ENCODE assay signal across 10 cellular contexts in the genomic region with DNA sequence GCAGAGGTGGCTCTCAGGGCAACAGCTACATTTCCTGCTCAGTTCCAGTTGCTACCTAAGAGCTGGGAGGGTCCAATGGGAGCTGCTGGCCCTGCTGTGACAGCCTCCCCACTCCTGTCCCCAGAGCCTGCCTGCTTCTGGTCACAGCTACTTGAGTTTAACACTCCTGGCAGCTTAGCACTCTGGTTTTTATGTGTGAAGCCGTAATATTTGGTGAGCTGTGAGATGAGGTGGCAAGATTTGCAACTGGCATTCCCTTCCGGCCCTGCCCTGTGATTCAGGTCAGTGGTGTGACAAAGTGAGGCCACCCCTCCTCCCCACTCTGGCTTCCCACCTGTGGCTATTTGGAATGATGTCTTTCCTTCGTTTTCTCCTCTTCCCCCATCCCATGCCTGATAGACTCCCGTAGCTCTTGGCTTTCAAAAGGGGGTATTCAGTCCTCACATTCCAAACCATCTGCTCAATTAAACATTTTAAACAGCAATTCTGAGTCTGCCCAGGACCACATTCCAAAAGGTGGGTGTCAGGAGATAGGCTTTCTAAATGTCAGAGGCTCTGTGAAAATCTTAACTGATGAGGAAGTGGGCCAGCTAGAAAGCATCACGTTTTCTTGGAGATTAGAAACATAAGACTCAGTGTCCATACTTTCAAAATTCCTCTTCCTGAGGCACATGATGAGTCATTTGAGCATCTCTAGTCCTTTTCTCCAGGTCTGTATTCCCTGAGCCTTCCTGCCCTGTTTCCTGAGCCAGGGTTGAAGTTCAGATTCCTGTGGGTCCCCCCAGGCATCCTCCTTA. TPM values are rescaled to one million over a fixed set of nuclear protein-coding genes. Genes with fewer than 3 reads are reported as not detected.
DNase-seq lines count a peak whose midpoint lies in the region; ATAC-seq, FAIRE-seq and TF ChIP-seq lines count a peak whose summit lies in the region.
"Had no signal": no experiment of that assay in that cellular context is flagged by ENCODE, and none has a peak within 500 bp of the region (broad histone marks: within the 10 kb centered on the region; RNA-seq: fewer than 3 reads in every experiment).

No MANE protein-coding gene starts in this region.

- H3K4me3 Mint-ChIP-seq in WTC11 (no peak overlapping the region), natural killer cell (peak overlapping the region; percentile 80)

- H3K27ac Mint-ChIP-seq in WTC11 (no peak overlapping the region), natural killer cell (peak overlapping the region; percentile 83 to 93)

- TF ChIP-seq CTCF in WTC11 (IDR thresholded peaks at IDR 0.05) (no peak), natural killer cell (IDR thresholded peaks at IDR 0.05) (no peak)

- H3K4me1 Mint-ChIP-seq in WTC11 (peaks cover 29% of the 10 kb centered on the region), natural killer cell (peaks cover 31 to 58% of the 10 kb centered on the region in 2 donors)

- intact Hi-C loops in natural killer cell (cut with micrococcal nuclease): loop anchor here (2.0 kb wide), 2 partner anchors 32 to 46 kb away; no protein-coding TSS in a partner anchor

- ATAC-seq in WTC11: peak; percentile 43
- ATAC-seq in natural killer cell: peak; percentile 92 to 96 (median 94)
- ATAC-seq in HG03097 (IDR thresholded peaks at IDR 0.05; ENCODE audit: low FRiP score, unreplicated experiment): no peak

- POLR2A ChIA-PET in WTC11 (lab: Charles Lee): interaction anchor here (0.6 to 0.8 kb wide), 2 partner anchors 14 to 19 kb away, joined by 3 to 4 read pairs; no protein-coding TSS in a partner anchor

- H3K36me3 Mint-ChIP-seq in WTC11 (no peaks in the 10 kb centered on the region), natural killer cell (no peaks in the 10 kb centered on the region)

- H3K27me3 Mint-ChIP-seq in WTC11 (ENCODE audit: low read depth) (peaks cover 8% of the 10 kb centered on the region; the same call in 1 of the 2 replicates), natural killer cell (ENCODE audit: low read depth in 2 of 2) (no peaks in the 10 kb centered on the region)

- CTCF ChIA-PET in WTC11 (lab: Charles Lee): interaction anchor here (0.5 to 1.8 kb wide), 6 partner anchors 10 to 125 kb away, joined by 3 to 11 read pairs (median 4); partner anchors contain the start of gene HOXB5

- peak; percentile 91 for DNase-seq in EL
- DNase-seq in LHCN-M2 (ENCODE audit: low read depth): peak; percentile 95
- no peak for DNase-seq in WTC11 (ENCODE audit: low spot score)
- DNase-seq in natural killer cell: peak; percentile 58
- DNase-seq in NCI-H1930 (lab: John Stamatoyannopoulos, UW): no peak
- no peak for DNase-seq in GM19239 (ENCODE audit: insufficient read length, low spot score)
- DNase-seq in AG08396 (ENCODE audit: low spot score): no peak
- DNase-seq: activated effector memory CD4-positive, alpha-beta T cell treated with anti-CD3 and anti-CD28 coated beads, Interleukin-2, amount 50 U/mL, for 16 hours had no signal

- H3K9me3 Mint-ChIP-seq in WTC11 (no peaks in the 10 kb centered on the region), natural killer cell (no peaks in the 10 kb centered on the region)

- FAIRE-seq in GM19239 (lab: Jason Lieb, UNC): no peak

TF ChIP-seq in WTC11, 78 proteins besides CTCF, POLR2A, EP300 and RAD21:
- no peak for TF ChIP-seq ZNF138 (CRISPR knock-in tag; conservative IDR thresholded peaks at IDR 0.05)
- TF ChIP-seq SMAD4 (CRISPR knock-in tag; IDR thresholded peaks at IDR 0.05): no peak

RNA-seq across cellular contexts. Expression of gene SKAP1, which starts 42.7 kb away (rescaled TPM):
- total RNA-seq in LHCN-M2 (2014; rRNA removed) (0.17 TPM in 1 of 2 replicates, not detected in the other), WTC11 (2021) (0.30 to 0.57 TPM in 2 of 3 replicates, not detected in the other), natural killer cell (100 to 1,000 TPM; 168 to 227 (median 190) TPM)
- 0.81 TPM for polyA plus RNA-seq in LHCN-M2 (2012)

RNA-seq across cellular contexts. Expression of gene HOXB1, which starts 58.1 kb away (rescaled TPM):
- total RNA-seq in LHCN-M2 (2014; rRNA removed): not detected in 2 replicates
- polyA plus RNA-seq in LHCN-M2 (2012): not detected
- 0.41 to 0.63 TPM (median 0.55 TPM) in 3 replicates for total RNA-seq in WTC11 (2021)
- not detected for total RNA-seq in natural killer cell
- total RNA-seq: vagina had no signal

Comparison
In these comparisons a context has a peak if more than half of its experiments do, and no peak if none do; other contexts are left out.
1. DNase-seq: peak in EL (single experiment), LHCN-M2 (single experiment) and natural killer cell (single experiment); none in WTC11 (single experiment), NCI-H1930 (0 of 2), GM19239 (single experiment) and AG08396 (single experiment).
2. RNA of gene SKAP1, which starts 42.7 kb away (total RNA-seq): 168 to 227 TPM in natural killer cell; 0.17 TPM in LHCN-M2 and 0.30 to 0.57 TPM in WTC11; every median in the first group is over 100 times any median in the second.